21 cellular contexts compared by ENCODE assay signal in the genomic region with DNA sequence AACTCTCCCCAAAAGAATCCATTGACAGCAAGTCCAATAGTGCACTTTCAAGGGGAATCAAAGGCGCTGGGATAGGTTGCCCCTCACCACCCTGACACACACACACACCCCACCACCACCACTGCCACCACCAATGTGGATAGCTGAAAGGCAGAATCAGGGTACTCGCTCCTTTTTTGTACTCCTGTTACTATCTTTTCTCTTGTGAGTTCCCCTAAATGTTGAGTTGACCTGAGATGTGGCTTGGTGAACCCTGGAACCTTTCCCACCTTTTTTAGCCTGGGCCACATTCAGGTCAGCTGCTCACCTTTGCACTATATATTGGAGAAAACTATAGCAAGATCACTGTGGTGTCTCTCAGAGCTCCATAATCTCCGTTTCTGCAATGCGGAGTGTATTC. TPM values are rescaled to one million over a fixed set of nuclear protein-coding genes. Genes with fewer than 3 reads are reported as not detected.
DNase-seq lines count a peak whose midpoint lies in the region; ATAC-seq and TF ChIP-seq lines count a peak whose summit lies in the region.
"Had no signal": no experiment of that assay in that cellular context is flagged by ENCODE, and none has a peak within 500 bp of the region (broad histone marks: within the 10 kb centered on the region; RNA-seq: fewer than 3 reads in every experiment).

No MANE protein-coding gene starts in this region.

- H3K36me3 ChIP-seq in right atrium auricular region (no peaks in the 10 kb centered on the region), esophagus (ENCODE audit: control insufficient read depth in 2 of 2, insufficient read depth in 2 of 2, low read length in 1 of 2) (no peaks in the 10 kb centered on the region), lower lobe of right lung (no peaks in the 10 kb centered on the region)

- ATAC-seq in right cardiac atrium, result no peak
- no peak for ATAC-seq in lower lobe of right lung
- ATAC-seq in GM18505 (IDR thresholded peaks at IDR 0.05; ENCODE audit: unreplicated experiment), result no peak
- ATAC-seq in HG03039 (IDR thresholded peaks at IDR 0.05; ENCODE audit: unreplicated experiment), result no peak
- ATAC-seq: HepG2 had no signal

- H3K27me3 ChIP-seq in right atrium auricular region (no peaks in the 10 kb centered on the region), right cardiac atrium (ENCODE audit: control insufficient read depth, insufficient read depth) (no peaks in the 10 kb centered on the region), esophagus (ENCODE audit: control insufficient read depth in 1 of 2, insufficient read depth in 2 of 2, low read length in 2 of 2) (no peaks in the 10 kb centered on the region), lower lobe of right lung (ENCODE audit: low read depth) (no peaks in the 10 kb centered on the region)

- H3K27ac ChIP-seq in right atrium auricular region (no peak overlapping the region), right cardiac atrium (ENCODE audit: low read length) (no peak overlapping the region), esophagus (ENCODE audit: low read depth in 2 of 2, low read length in 1 of 2) (peak overlapping the region; percentile 80 to 90), lower lobe of right lung (peak overlapping the region; percentile 38)

- intact Hi-C loops in right cardiac atrium (cut with DNase I), result no loop called here
- intact Hi-C loops in lower lobe of right lung (cut with DNase I), result no loop called here

- no peak for TF ChIP-seq POLR2A in GM18505 (IDR thresholded peaks at IDR 0.05; ENCODE audit: borderline replicate concordance, extremely low read depth, insufficient read depth, insufficient read length)

- H3K4me1 ChIP-seq in right atrium auricular region, result peaks cover 0 to 4% of the 10 kb centered on the region in 2 donors
- H3K4me1 ChIP-seq in right cardiac atrium (ENCODE audit: control insufficient read depth, insufficient read depth, low read length), result no peaks in the 10 kb centered on the region
- H3K4me1 ChIP-seq in esophagus (ENCODE audit: control insufficient read depth in 2 of 2, insufficient read depth in 2 of 2, low read length in 1 of 2), result peaks cover 0 to 13% of the 10 kb centered on the region in 2 donors
- peaks cover 14% of the 10 kb centered on the region for H3K4me1 ChIP-seq in lower lobe of right lung

- H3K4me3 ChIP-seq in right atrium auricular region, result no peak overlapping the region
- H3K4me3 ChIP-seq in right cardiac atrium (ENCODE audit: low read length), result no peak overlapping the region
- no peak overlapping the region for H3K4me3 ChIP-seq in esophagus (ENCODE audit: low read depth in 1 of 2, low read length in 2 of 2)
- no peak overlapping the region for H3K4me3 ChIP-seq in lower lobe of right lung

- no peak for TF ChIP-seq CTCF in right atrium auricular region (IDR thresholded peaks at IDR 0.05)
- no peak for TF ChIP-seq CTCF in lower lobe of right lung (IDR thresholded peaks at IDR 0.05)

- 90% methylated on average over 4 of the region's 4 CpGs for WGBS in right cardiac atrium
- whole genome bisulfite sequencing in esophagus, 2 donors, result 83 to 91% methylated on average over 4 of the region's 4 CpGs

- DNase-seq in right atrium auricular region (ENCODE audit: low spot score) (peak; percentile 52), right cardiac atrium (no peak), lower lobe of right lung (no peak), ecto neural progenitor cell (ENCODE audit: low spot score) (no peak), mucosa of gallbladder (ENCODE audit: low spot score) (no peak)
- DNase-seq: KG1, NCI-H1048, NCI-H1436 treated with DMSO at 0.1 percent for 48 hours, NCI-H2081, NCI-H748 treated with DMSO at 0.1 percent for 48 hours, OCI-M1 had no signal

- H3K9me3 ChIP-seq in right atrium auricular region (peaks cover 0 to 9% of the 10 kb centered on the region in 2 donors), right cardiac atrium (ENCODE audit: control insufficient read depth, low read length) (no peaks in the 10 kb centered on the region), esophagus (ENCODE audit: control insufficient read depth in 2 of 2, insufficient read depth in 1 of 2, low read depth in 1 of 2, low read length in 1 of 2) (no peaks in the 10 kb centered on the region), lower lobe of right lung (peaks cover 4% of the 10 kb centered on the region)

RNA-seq across cellular contexts. Expression of gene S100A8, which starts 3.9 kb away (rescaled TPM):
- total RNA-seq in right atrium auricular region, result 10 to 100 TPM; 19.1 to 37.1 TPM
- total RNA-seq in right cardiac atrium, result 10 to 100 TPM; 27.5 to 98.1 (median 66.9) TPM
- polyA plus RNA-seq in right cardiac atrium, result 42.3 TPM
- polyA plus RNA-seq in esophagus, result over 10,000 TPM; 44,360 to 65,887 TPM
- 622 TPM for total RNA-seq in lower lobe of right lung
- 7.0 TPM for total RNA-seq in mucosa of gallbladder
- total RNA-seq: A172, Daoy, H1, HepG2, NCI-H460 had no signal
- polyA plus RNA-seq: BJ, H1, HepG2 had no signal

RNA-seq across cellular contexts. Expression of gene S100A12, which starts 11.6 kb away (rescaled TPM):
- total RNA-seq in right atrium auricular region, result 1 to 10 TPM; 5.5 to 5.7 TPM
- 1 to 10 TPM in 3 of 4 donors, under 1 TPM in 1; 0.68 to 2.6 (median 2.0) TPM for total RNA-seq in right cardiac atrium
- polyA plus RNA-seq in right cardiac atrium, result 1.9 TPM
- polyA plus RNA-seq in esophagus, result 100 to 1,000 TPM in 1 of 2 donors, 10 to 100 TPM in 1; 67.2 to 222 TPM
- total RNA-seq in lower lobe of right lung, result 54.9 TPM
- total RNA-seq in mucosa of gallbladder, result 0.75 TPM
- total RNA-seq: A172, Daoy, H1, HepG2, NCI-H460, RPMI7951 had no signal
- polyA plus RNA-seq: BJ, H1, HepG2 had no signal

RNA-seq across cellular contexts. Expression of gene S100A7A, which starts 29.3 kb away (rescaled TPM):
- total RNA-seq in right atrium auricular region (not detected), right cardiac atrium (not detected), lower lobe of right lung (not detected), mucosa of gallbladder (not detected)
- polyA plus RNA-seq in right cardiac atrium (not detected), esophagus (1 to 10 TPM in 1 of 2 donors, under 1 TPM in 1; 0.02 to 1.3 TPM)
- total RNA-seq: A172, Daoy, H1, HepG2, NCI-H460, RPMI7951 had no signal
- polyA plus RNA-seq: BJ, H1, HepG2 had no signal

RNA-seq across cellular contexts. Expression of gene S100A9, which starts 29.3 kb away (rescaled TPM):
- 100 to 1,000 TPM in 1 of 2 donors, 10 to 100 TPM in 1; 65.7 to 199 TPM for total RNA-seq in right atrium auricular region
- 100 to 1,000 TPM in 3 of 4 donors, 10 to 100 TPM in 1; 48.6 to 167 (median 142) TPM for total RNA-seq in right cardiac atrium
- 69.9 TPM for polyA plus RNA-seq in right cardiac atrium
- over 10,000 TPM; 47,233 to 60,368 TPM for polyA plus RNA-seq in esophagus
- total RNA-seq in lower lobe of right lung, result 911 TPM
- 19.1 TPM for total RNA-seq in mucosa of gallbladder
- total RNA-seq: A172, Daoy, H1 had no signal
- polyA plus RNA-seq: BJ, H1 had no signal

RNA-seq across cellular contexts. Expression of gene PGLYRP4, which starts 38.4 kb away (rescaled TPM):
- total RNA-seq in right atrium auricular region, result not detected
- not detected for total RNA-seq in right cardiac atrium
- polyA plus RNA-seq in right cardiac atrium, result not detected
- 1 to 10 TPM; 3.1 to 3.3 TPM for polyA plus RNA-seq in esophagus
- 0.30 TPM for total RNA-seq in lower lobe of right lung
- not detected for total RNA-seq in mucosa of gallbladder
- total RNA-seq: A172, Daoy, H1, HepG2, NCI-H460, RPMI7951 had no signal
- polyA plus RNA-seq: BJ, H1, HepG2 had no signal

Comparison
In these comparisons a context has a peak if more than half of its experiments do, and no peak if none do; other contexts are left out.
1. H3K27ac ChIP-seq: peak in esophagus (2 of 2) and lower lobe of right lung (single experiment); none in right atrium auricular region (0 of 2) and right cardiac atrium (single experiment).